9 cellular contexts compared by ENCODE assay signal in the genomic region with DNA sequence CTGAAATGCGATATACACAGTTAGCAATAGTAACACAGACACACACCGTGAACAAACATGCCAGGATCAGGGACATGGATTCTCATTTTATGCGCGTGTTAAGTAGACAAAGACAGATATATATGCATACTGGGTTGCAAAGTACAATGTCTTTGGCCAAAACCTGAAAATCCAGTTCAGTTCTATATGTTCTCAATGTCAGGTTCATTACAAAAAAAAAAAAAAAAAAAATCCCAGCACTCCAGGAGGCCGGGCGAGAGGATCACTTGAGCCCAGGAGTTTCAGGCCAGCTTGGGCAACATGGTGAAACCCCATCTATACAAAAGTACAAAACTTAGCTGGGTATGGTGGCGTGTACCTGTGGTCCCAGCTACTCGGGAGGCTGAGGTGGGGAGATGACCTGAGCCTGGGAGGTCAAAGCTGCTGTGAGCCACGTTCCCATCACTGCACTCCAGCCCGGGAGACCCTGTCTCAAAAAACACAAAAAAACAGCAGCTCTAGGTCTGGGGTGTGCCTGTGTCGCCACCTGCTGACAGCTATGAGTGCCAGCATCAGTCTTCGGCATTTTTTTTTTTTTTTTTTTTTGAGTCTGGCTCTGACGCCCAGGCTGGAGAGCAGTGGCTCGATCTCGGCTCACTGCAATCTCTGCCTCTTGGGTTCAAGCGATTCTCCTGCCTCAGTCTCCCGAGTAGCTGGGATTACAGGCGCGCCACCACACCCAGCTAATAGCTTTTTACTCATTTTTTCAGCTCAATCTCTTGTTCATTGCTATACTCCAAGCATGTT. TPM values are rescaled to one million over a fixed set of nuclear protein-coding genes. Genes with fewer than 3 reads are reported as not detected.
A peak's percentile ranks its signal among the peaks of the same experiment; 100 is the strongest.
DNase-seq lines count a peak whose midpoint lies in the region; FAIRE-seq and TF ChIP-seq lines count a peak whose summit lies in the region.
"Had no signal": no experiment of that assay in that cellular context is flagged by ENCODE, and none has a peak within 500 bp of the region (broad histone marks: within the 10 kb centered on the region; RNA-seq: fewer than 3 reads in every experiment).

No MANE protein-coding gene starts in this region.

- no peak overlapping the region for H2BK5ac ChIP-seq in mesendoderm (ENCODE audit: low read length)

- no CpG with 5 or more reads among the region's 19 CpGs for WGBS in mesendoderm (ENCODE audit: extremely low coverage, insufficient coverage, low lambda C conversion rate)
- WGBS in suprapubic skin = 19% methylated on average over 18 of the region's 19 CpGs

- peak overlapping the region; percentile 46 for H3K27ac ChIP-seq in 22Rv1
- no peak overlapping the region for H3K27ac ChIP-seq in mesendoderm (ENCODE audit: low read depth, low read length)
- H3K27ac ChIP-seq in suprapubic skin = peak overlapping the region; percentile 67

- H4K8ac ChIP-seq in mesendoderm (ENCODE audit: low read depth, low read length) = no peak overlapping the region

- H4K5ac ChIP-seq in mesendoderm (ENCODE audit: low read length) = no peak overlapping the region

- peak; percentile 56 for FAIRE-seq in GM12891 (lab: Jason Lieb, UNC)
- FAIRE-seq: colon had no signal

- H3K23ac ChIP-seq in mesendoderm (ENCODE audit: low read length) = no peak overlapping the region

- H3K4ac ChIP-seq in mesendoderm (ENCODE audit: low read depth, low read length) = no peak overlapping the region

- H3K36me3 ChIP-seq in mesendoderm (ENCODE audit: control insufficient read depth, insufficient read depth, low read length) = peaks cover 4% of the 10 kb centered on the region
- H3K36me3 ChIP-seq in suprapubic skin = peaks cover 68% of the 10 kb centered on the region

- TF ChIP-seq POLR2A in GM12891 (IDR thresholded peaks at IDR 0.05; ENCODE audit: low read depth, low read length) = no peak
- no peak for TF ChIP-seq POLR2A in suprapubic skin (IDR thresholded peaks at IDR 0.05)

- no peak overlapping the region for H3K56ac ChIP-seq in mesendoderm (ENCODE audit: low read length)

- no peak overlapping the region for H3K4me2 ChIP-seq in mesendoderm (ENCODE audit: low read length)

- H3K9ac ChIP-seq in mesendoderm (ENCODE audit: low read length) = no peak overlapping the region

- H3K4me3 ChIP-seq in mesendoderm (ENCODE audit: low read length) (no peak overlapping the region), suprapubic skin (no peak overlapping the region)

- H2BK120ac ChIP-seq in mesendoderm (ENCODE audit: low read depth, low read length) = no peak overlapping the region

- no peaks in the 10 kb centered on the region for H3K27me3 ChIP-seq in mesendoderm (ENCODE audit: insufficient read depth, low read length, poor library complexity)
- H3K27me3 ChIP-seq in suprapubic skin = no peaks in the 10 kb centered on the region

- no peak overlapping the region for H3K18ac ChIP-seq in mesendoderm (ENCODE audit: low read length)

- H3K9me3 ChIP-seq in suprapubic skin = no peaks in the 10 kb centered on the region

- H2AK5ac ChIP-seq in mesendoderm (ENCODE audit: low read length) = no peak overlapping the region

- TF ChIP-seq EP300 in suprapubic skin (IDR thresholded peaks at IDR 0.05) = no peak

- no peaks in the 10 kb centered on the region for H3K79me2 ChIP-seq in mesendoderm (ENCODE audit: control insufficient read depth, insufficient read depth, low read length)

- DNase-seq in GM12891 (ENCODE audit: insufficient read length, low spot score) (peak; percentile 54), NCI-H2227 (lab: John Stamatoyannopoulos, UW; ENCODE audit: unreplicated experiment) (peak; percentile 72), mesendoderm (peak; percentile 91), suprapubic skin (ENCODE audit: low spot score in 2 of 2) (no peak), NCI-H524 treated with DMSO at 0.1 percent for 48 hours (lab: John Stamatoyannopoulos, UW) (no peak)
- DNase-seq in activated CD4-positive, alpha-beta T cell treated with anti-CD3 and anti-CD28 coated beads for 1 hour = peak; percentile 36
- peak; percentile 28 for DNase-seq in effector CD4-positive, alpha-beta T cell

- no peaks in the 10 kb centered on the region for H3K4me1 ChIP-seq in mesendoderm (ENCODE audit: control insufficient read depth, low read depth, low read length)
- peaks cover 29% of the 10 kb centered on the region for H3K4me1 ChIP-seq in suprapubic skin

- H3K79me1 ChIP-seq in mesendoderm (ENCODE audit: low read length) = peaks cover 2% of the 10 kb centered on the region

- TF ChIP-seq CTCF in 22Rv1 (IDR thresholded peaks at IDR 0.05) (peak; percentile 92), suprapubic skin (IDR thresholded peaks at IDR 0.05) (peak; percentile 71 to 77)

- H2BK15ac ChIP-seq in mesendoderm (replicated peaks; ENCODE audit: low read depth) = no peak overlapping the region

TF ChIP-seq in GM12891, 5 proteins besides CTCF, POLR2A, EP300 and RAD21:
- TF ChIP-seq SPI1 (IDR thresholded peaks at IDR 0.05; ENCODE audit: low read depth, low read length) (no peak), PAX5 (IDR thresholded peaks at IDR 0.05; ENCODE audit: insufficient read depth, low read length, severe bottlenecking) (no peak), TAF1 (IDR thresholded peaks at IDR 0.05; ENCODE audit: low read depth, low read length) (no peak), POLR2AphosphoS5 (IDR thresholded peaks at IDR 0.05; ENCODE audit: low read depth, low read length) (no peak), POU2F2 (IDR thresholded peaks at IDR 0.05; ENCODE audit: low read depth, low read length) (no peak)

RNA-seq across cellular contexts. Expression of a gene that starts 10.3 kb away (rescaled TPM):
- polyA plus RNA-seq in GM12891 (2012; ENCODE audit: low read depth, missing spikeins) = 103 TPM
- 166 TPM for polyA plus RNA-seq in mesendoderm (2013, experiment 1 of 2)
- 156 TPM for polyA plus RNA-seq in mesendoderm (2013, experiment 2 of 2)
- 10 to 100 TPM; 50.6 to 93.3 (median 75.0) TPM for total RNA-seq in suprapubic skin

RNA-seq across cellular contexts. Expression of a gene that starts 20.4 kb away (rescaled TPM):
- polyA plus RNA-seq in GM12891 (2012; ENCODE audit: low read depth, missing spikeins) = 9.9 TPM
- polyA plus RNA-seq in mesendoderm (2013, experiment 1 of 2) = 35.2 TPM
- polyA plus RNA-seq in mesendoderm (2013, experiment 2 of 2) = 35.5 TPM
- 10 to 100 TPM; 33.9 to 54.2 (median 46.5) TPM for total RNA-seq in suprapubic skin

RNA-seq across cellular contexts. Expression of a gene that starts 52.0 kb away (rescaled TPM):
- polyA plus RNA-seq in GM12891 (2012; ENCODE audit: low read depth, missing spikeins) = 46.9 TPM
- polyA plus RNA-seq in mesendoderm (2013, experiment 1 of 2) = 198 TPM
- polyA plus RNA-seq in mesendoderm (2013, experiment 2 of 2) = 198 TPM
- 100 to 1,000 TPM in 3 of 4 donors, 10 to 100 TPM in 1; 79.4 to 191 (median 131) TPM for total RNA-seq in suprapubic skin

Comparison
In these comparisons a context has a peak if more than half of its experiments do, and no peak if none do; other contexts are left out.
1. DNase-seq: peak in GM12891 (single experiment), NCI-H2227 (single experiment), activated CD4-positive, alpha-beta T cell treated with anti-CD3 and anti-CD28 coated beads for 1 hour (single experiment), effector CD4-positive, alpha-beta T cell (single experiment) and mesendoderm (single experiment); none in suprapubic skin (0 of 2) and NCI-H524 treated with DMSO at 0.1 percent for 48 hours (single experiment).